ENCODE assay signal across 10 cellular contexts in the genomic region with DNA sequence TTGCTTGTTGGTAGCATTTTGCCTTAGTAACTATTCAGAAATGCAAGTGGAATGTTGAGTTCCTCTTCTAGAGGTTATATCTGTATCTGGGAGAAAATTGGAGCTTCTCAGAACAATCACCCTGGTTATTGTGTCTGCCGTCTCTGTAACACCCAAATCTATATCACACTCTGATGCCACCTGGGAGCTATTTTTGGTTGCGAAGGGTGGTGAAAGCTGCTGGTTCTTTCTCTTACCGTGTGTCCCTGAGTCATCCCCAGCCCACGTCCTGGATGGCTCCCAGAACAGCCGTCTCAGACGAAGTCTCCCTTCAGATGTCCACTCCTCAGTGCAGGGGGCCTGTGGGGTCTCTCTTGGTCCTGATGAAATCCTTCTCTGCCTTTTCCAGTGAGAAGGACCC.
DNase-seq lines count a peak whose midpoint lies in the region; ATAC-seq and TF ChIP-seq lines count a peak whose summit lies in the region.
"Had no signal": no experiment of that assay in that cellular context is flagged by ENCODE, and none has a peak within 500 bp of the region (broad histone marks: within the 10 kb centered on the region; RNA-seq: fewer than 3 reads in every experiment).

No MANE protein-coding gene starts in this region.

- no peak overlapping the region for H3K27ac Mint-ChIP-seq in CD14-positive monocyte
- H3K27ac Mint-ChIP-seq: CD4-positive, CD25-positive, alpha-beta regulatory T cell had no signal

- no peak for TF ChIP-seq POLR2A in tibial nerve (IDR thresholded peaks at IDR 0.05)

- no peak overlapping the region for H3K9ac ChIP-seq in PC-3 (ENCODE audit: low read length)

- no peak overlapping the region for H3K4me3 ChIP-seq in PC-3 (ENCODE audit: low read length)
- no peak overlapping the region for H3K4me3 ChIP-seq in mucosa of descending colon
- H3K4me3 ChIP-seq in tibial nerve: no peak overlapping the region

- H3K79me2 ChIP-seq in PC-3 (ENCODE audit: low read length): peaks cover 13% of the 10 kb centered on the region

- peaks cover 0 to 2% (median 0%) of the 10 kb centered on the region in 7 donors for H3K9me3 Mint-ChIP-seq in CD14-positive monocyte
- H3K9me3 Mint-ChIP-seq: CD4-positive, CD25-positive, alpha-beta regulatory T cell had no signal

- TF ChIP-seq EP300 in tibial nerve (IDR thresholded peaks at IDR 0.05): no peak

- H3K9me3 ChIP-seq in PC-3 (ENCODE audit: low read length) (no peaks in the 10 kb centered on the region), mucosa of descending colon (no peaks in the 10 kb centered on the region), tibial nerve (no peaks in the 10 kb centered on the region)

- H3K27me3 ChIP-seq in PC-3 (ENCODE audit: low read length) (no peaks in the 10 kb centered on the region), tibial nerve (no peaks in the 10 kb centered on the region)

- H2AFZ ChIP-seq in PC-3 (ENCODE audit: low read length): no peak overlapping the region

- H3K36me3 ChIP-seq in PC-3 (ENCODE audit: low read depth, low read length): no peaks in the 10 kb centered on the region
- H3K36me3 ChIP-seq in mucosa of descending colon (ENCODE audit: low read depth): no peaks in the 10 kb centered on the region
- H3K36me3 ChIP-seq in tibial nerve: no peaks in the 10 kb centered on the region

- peak; percentile 36 for DNase-seq in AG08396 (ENCODE audit: low spot score)
- peak; percentile 14 for DNase-seq in PC-3
- DNase-seq in epithelial cell of prostate (ENCODE audit: low read depth, low spot score): no peak
- peak; percentile 83 for DNase-seq in myocyte (ENCODE audit: low read depth)
- DNase-seq in CD14-positive monocyte (ENCODE audit: low spot score): no peak
- DNase-seq in mucosa of descending colon: no peak
- DNase-seq in tibial nerve (ENCODE audit: low spot score in 2 of 2): no peak
- DNase-seq: activated CD8-positive, alpha-beta memory T cell treated with anti-CD3 and anti-CD28 coated beads, Interleukin-2, amount 50 U/mL, for 48 hours; CD4-positive, CD25-positive, alpha-beta regulatory T cell had no signal

- H3K36me3 Mint-ChIP-seq in CD14-positive monocyte: no peaks in the 10 kb centered on the region

- no peak overlapping the region for H3K4me3 Mint-ChIP-seq in CD14-positive monocyte
- H3K4me3 Mint-ChIP-seq: CD4-positive, CD25-positive, alpha-beta regulatory T cell had no signal

- CTCF ChIA-PET in PC-3 (lab: Charles Lee): no interaction called here

- no TSS peak for BruUV-seq in PC-3 (replicated peaks; lab: Mats Ljungman, UMichigan)

- peak overlapping the region; percentile 26; the same call in 1 of the 2 replicates for H3K4me2 ChIP-seq in PC-3 (ENCODE audit: low read length)

- peaks cover 12 to 29% (median 14%) of the 10 kb centered on the region in 3 donors for H3K27me3 Mint-ChIP-seq in CD14-positive monocyte (ENCODE audit: low read depth in 3 of 3)

- WGBS in tibial nerve, 2 donors: 54 to 64% methylated on average over 6 of the region's 6 CpGs

- TF ChIP-seq CTCF in PC-3 (conservative IDR thresholded peaks at IDR 0.05; ENCODE audit: low read depth, low read length) (no peak), CD14-positive monocyte (IDR thresholded peaks at IDR 0.05) (no peak), mucosa of descending colon (IDR thresholded peaks at IDR 0.05) (no peak), tibial nerve (IDR thresholded peaks at IDR 0.05) (no peak)

- no peaks in the 10 kb centered on the region for H3K4me1 Mint-ChIP-seq in CD14-positive monocyte

- ATAC-seq in PC-3: no peak
- no peak for ATAC-seq in mucosa of descending colon
- ATAC-seq in HG02588 (IDR thresholded peaks at IDR 0.05; ENCODE audit: unreplicated experiment): no peak

- H4K20me1 ChIP-seq in PC-3 (ENCODE audit: low read length): peaks cover 3% of the 10 kb centered on the region; the same call in 1 of the 2 replicates

- H3K4me1 ChIP-seq in PC-3 (ENCODE audit: insufficient read depth, low read length): peaks cover 25% of the 10 kb centered on the region
- no peaks in the 10 kb centered on the region for H3K4me1 ChIP-seq in mucosa of descending colon (ENCODE audit: low read depth)
- peaks cover 0 to 48% (median 13%) of the 10 kb centered on the region in 4 donors for H3K4me1 ChIP-seq in tibial nerve

- no peaks in the 10 kb centered on the region for H3K9me2 ChIP-seq in PC-3 (replicated peaks; ENCODE audit: low read length)

- intact Hi-C loops in PC-3 (cut with micrococcal nuclease) (loop anchor here (10.0 kb wide), 1 partner anchor 93 kb away; a partner anchor contains a TSS), CD14-positive monocyte (cut with micrococcal nuclease) (no loop called here), mucosa of descending colon (cut with DNase I, micrococcal nuclease) (no loop called here)

- H3K27ac ChIP-seq in PC-3 (ENCODE audit: low read length): no peak overlapping the region
- peak overlapping the region; percentile 34 for H3K27ac ChIP-seq in epithelial cell of prostate
- H3K27ac ChIP-seq in tibial nerve: peak overlapping the region in 2 of 4 donors; percentile 72 to 77

- POLR2A ChIA-PET in PC-3 (lab: Charles Lee; ENCODE audit: unreplicated experiment): no interaction called here

- H3F3A ChIP-seq in PC-3 (ENCODE audit: low read length, unreplicated experiment): no peaks in the 10 kb centered on the region

Comparison
In these comparisons a context has a peak if more than half of its experiments do, and no peak if none do; other contexts are left out.
1. DNase-seq: peak in AG08396 (single experiment), PC-3 (single experiment) and myocyte (single experiment); none in epithelial cell of prostate (single experiment), CD14-positive monocyte (single experiment), mucosa of descending colon (0 of 3) and tibial nerve (0 of 2).